7 cellular contexts compared by ENCODE assay signal in the genomic region with DNA sequence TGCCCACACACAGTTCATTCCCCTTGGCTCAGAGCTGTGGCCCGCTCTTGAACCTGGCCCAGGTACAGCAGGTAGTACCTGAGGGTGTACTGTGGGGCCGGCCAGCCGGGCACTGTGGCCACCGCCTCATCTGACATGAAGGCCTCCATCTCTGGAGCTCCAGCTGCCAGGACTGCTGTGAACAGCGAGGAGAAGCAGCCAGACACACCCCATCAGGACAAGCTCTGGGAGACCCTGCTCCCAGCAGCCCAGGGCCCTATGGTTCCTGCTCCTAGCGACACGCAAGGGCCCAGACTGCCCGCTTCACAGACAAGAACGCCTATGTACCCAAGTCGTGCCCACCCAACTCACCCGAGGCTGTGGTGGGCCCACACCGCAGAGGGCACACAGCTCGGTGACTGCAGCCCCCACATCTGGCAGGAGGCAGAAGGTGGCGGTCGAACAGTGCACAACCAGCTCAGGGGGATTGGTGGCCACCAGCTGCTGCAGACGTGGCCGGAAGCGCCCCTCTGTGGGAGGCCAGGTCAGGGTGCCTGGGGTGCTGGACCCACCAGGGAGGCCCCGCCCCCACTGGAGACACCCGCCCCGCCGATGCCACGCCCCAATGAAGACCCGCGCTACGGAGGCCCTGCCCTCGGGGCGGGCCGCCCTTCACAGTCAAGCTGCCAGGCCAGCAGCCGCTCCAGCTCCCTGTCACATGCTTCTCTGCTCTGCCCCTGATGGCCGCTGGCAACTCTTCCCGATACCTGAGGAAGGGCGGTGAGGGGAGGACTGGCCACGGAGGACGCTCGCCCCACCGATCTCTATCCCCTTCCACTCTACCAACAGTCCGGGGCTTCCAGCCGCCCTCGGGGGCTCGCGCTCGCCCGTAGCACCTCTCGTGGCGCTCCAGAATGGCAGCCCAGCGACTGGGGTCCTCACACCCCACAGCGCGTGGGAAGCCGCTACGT. TPM values are rescaled to one million over a fixed set of nuclear protein-coding genes. Genes with fewer than 3 reads are reported as not detected.
DNase-seq lines count a peak whose midpoint lies in the region; ATAC-seq, FAIRE-seq and TF ChIP-seq lines count a peak whose summit lies in the region.

No MANE protein-coding gene starts in this region.

- peaks cover 15% of the 10 kb centered on the region for H3K36me3 Mint-ChIP-seq in T-helper 2 cell treated with Interferon-gamma antibody and Interleukin-4, amounts not matched to agents 5 μg/mL and 100 μg/mL, for 36 hours (ENCODE audit: low read depth)

- H3K27me3 ChIP-seq in HepG2 (ENCODE audit: control insufficient read depth in 1 of 2, insufficient read depth in 2 of 2, low read length in 2 of 2): no peaks in the 10 kb centered on the region; a peak in 1 of 5 replicates

- no peak overlapping the region for H2AFZ ChIP-seq in HepG2 (ENCODE audit: low read length)

- WGBS in HepG2 (ENCODE audit: low lambda C conversion rate): 0% methylated on average over 1 of the region's 51 CpGs

- H3K36me3 ChIP-seq in HepG2 (replicated peaks in 1 of 2; ENCODE audit: control insufficient read depth in 1 of 2, insufficient read depth in 2 of 2, low read length in 2 of 2): peaks cover 8 to 14% of the 10 kb centered on the region in 2 experiments; a peak in 4 of 5 replicates

- peak overlapping the region; percentile 99 for H3K4me2 ChIP-seq in HepG2 (ENCODE audit: low read depth, low read length)

- H3K27me3 Mint-ChIP-seq in T-helper 2 cell treated with Interferon-gamma antibody and Interleukin-4, amounts not matched to agents 5 μg/mL and 100 μg/mL, for 36 hours (ENCODE audit: low read depth): peaks cover 4% of the 10 kb centered on the region

- H3K27ac Mint-ChIP-seq in T-helper 2 cell treated with Interferon-gamma antibody and Interleukin-4, amounts not matched to agents 5 μg/mL and 100 μg/mL, for 36 hours: no peak overlapping the region

- H3K4me1 Mint-ChIP-seq in T-helper 2 cell treated with Interferon-gamma antibody and Interleukin-4, amounts not matched to agents 5 μg/mL and 100 μg/mL, for 36 hours (ENCODE audit: low read depth): peaks cover 12% of the 10 kb centered on the region

- TF ChIP-seq EP300 in HepG2 (IDR thresholded peaks at IDR 0.05; ENCODE audit: low read depth in 2 of 2, low read length in 2 of 2) (no peak), HepG2 (CRISPR knock-in tag; IDR thresholded peaks at IDR 0.05; ENCODE audit: borderline replicate concordance) (no peak)

- peak; percentile 45; the same call in 1 of the 2 replicates for TF ChIP-seq CTCF in HepG2 (CRISPR knock-in tag; IDR thresholded peaks at IDR 0.05)

- CTCF ChIA-PET in HepG2 (lab: Yijun Ruan, JAX; ENCODE audit: low intra/inter-chr PET ratio, low total read pairs): no interaction called here

- no peak; the same call in 1 of the 2 replicates for TF ChIP-seq RAD21 in HepG2 (CRISPR knock-in tag; IDR thresholded peaks at IDR 0.05)

- ATAC-seq in HepG2: peak; percentile 60
- ATAC-seq in HG02973 (IDR thresholded peaks at IDR 0.05; ENCODE audit: unreplicated experiment): no peak

- H3K9me3 Mint-ChIP-seq in T-helper 2 cell treated with Interferon-gamma antibody and Interleukin-4, amounts not matched to agents 5 μg/mL and 100 μg/mL, for 36 hours: no peaks in the 10 kb centered on the region

- peak overlapping the region; percentile 80 for H3K4me3 Mint-ChIP-seq in T-helper 2 cell treated with Interferon-gamma antibody and Interleukin-4, amounts not matched to agents 5 μg/mL and 100 μg/mL, for 36 hours

- intact Hi-C loops in HepG2 (cut with micrococcal nuclease; ENCODE audit: unreplicated experiment): no loop called here

- no peak for TF ChIP-seq POLR2A in GM12891 (IDR thresholded peaks at IDR 0.05; ENCODE audit: low read depth, low read length)
- TF ChIP-seq POLR2A in HepG2 (IDR thresholded peaks at IDR 0.05; ENCODE audit: insufficient read depth in 1 of 2, low read depth in 2 of 2, low read length in 2 of 2): peak; percentile 32 to 76; a peak in 2 of 4 replicates

- peak overlapping the region; percentile 80 for H3K27ac ChIP-seq in HepG2 (ENCODE audit: extremely low read length, insufficient read depth, low read length)

- peaks cover 47% of the 10 kb centered on the region for H3K4me1 ChIP-seq in HepG2 (ENCODE audit: insufficient read depth, low read length)

- H3K9ac ChIP-seq in HepG2 (ENCODE audit: insufficient read depth, low read depth, low read length): peak overlapping the region; percentile 75

- peak overlapping the region; percentile 55 to 85 (median 61); a peak in 5 of 6 replicates for H3K4me3 ChIP-seq in HepG2 (replicated peaks in 1 of 3; ENCODE audit: insufficient read depth in 1 of 3, low read depth in 2 of 3, low read length in 3 of 3)

- FAIRE-seq in GM12891 (lab: Jason Lieb, UNC): peak; percentile 72
- FAIRE-seq in HepG2 (lab: Jason Lieb, UNC): no peak

- TSS peak; percentile 67 for BruUV-seq in HepG2 (replicated peaks; lab: Mats Ljungman, UMichigan)

- POLR2A ChIA-PET in HepG2 (lab: Yijun Ruan, JAX): interaction anchor here (0.5 to 4.4 kb wide), 12 partner anchors 10 to 624 kb away, joined by 3 to 34 read pairs (median 5); partner anchors contain the start of genes ANTKMT, METTL26, RHOT2 and WDR24

- in situ Hi-C loops in HepG2 (cut with HindIII; ENCODE audit: extremely low pct_ligation_motif_present, low pct_unique_long_range_greater_than_20kb): no loop called here

- 0 out of 2 replicates have a peak, but pooled peaks cover 3% of the 10 kb centered on the region for H4K20me1 ChIP-seq in HepG2 (ENCODE audit: insufficient read depth, low read length)

- DNase-seq in GM12891 (ENCODE audit: insufficient read length, low spot score) (no peak), MV-4-11 (lab: John Stamatoyannopoulos, UW) (peak; percentile 45), dedifferentiated amniotic fluid mesenchymal stem cell (ENCODE audit: extremely low spot score) (peak; percentile 28), HepG2 (ENCODE audit: low spot score) (peak; percentile 74)
- DNase-seq in T-helper 2 cell treated with Interferon-gamma antibody and Interleukin-4, amounts not matched to agents 5 μg/mL and 100 μg/mL, for 36 hours (ENCODE audit: low spot score): peak; percentile 38
- DNase-seq in stimulated activated CD4-positive, alpha-beta T cell treated with anti-CD3 and anti-CD28 coated beads, Interleukin-4, amount 100 ng/mL, for 1 hour: peak; percentile 51

- peaks cover 16% of the 10 kb centered on the region for H3K79me2 ChIP-seq in HepG2 (ENCODE audit: insufficient read depth, low read length)

- no peaks in the 10 kb centered on the region for H3K9me3 ChIP-seq in HepG2 (ENCODE audit: low read length)

RNA-seq across cellular contexts. Expression of gene STUB1, which starts 1.1 kb away (rescaled TPM):
- polyA plus RNA-seq in GM12891 (2012; ENCODE audit: low read depth, missing spikeins): 45.0 TPM
- total RNA-seq in HepG2 (2016; rRNA removed; fragmentation: Illumina TruSeq; extraction: Trizol): 78.2 and 79.9 TPM in 2 replicates
- 125 and 168 TPM in 2 replicates for total RNA-seq in HepG2 (2016; cell fraction: cytosol; rRNA removed; fragmentation: Illumina TruSeq; extraction: Trizol; ENCODE audit: low read depth)
- 64.5 and 82.1 TPM in 2 replicates for total RNA-seq in HepG2 (2016; cell fraction: insoluble cytoplasmic fraction; rRNA removed; fragmentation: Illumina TruSeq; extraction: Trizol)
- 131 and 166 TPM in 2 replicates for total RNA-seq in HepG2 (2016; cell fraction: membrane; rRNA removed; fragmentation: Illumina TruSeq; extraction: Trizol)
- total RNA-seq in HepG2 (2016; cell fraction: nucleus; rRNA removed; fragmentation: Illumina TruSeq; extraction: Trizol): 43.4 and 46.1 TPM in 2 replicates
- polyA plus RNA-seq in HepG2 (2011; rRNA removed): 52.9 and 59.6 TPM in 2 replicates
- 46.6 and 58.6 TPM in 2 replicates for polyA plus RNA-seq in HepG2 (2011; cell fraction: cytosol; rRNA removed)
- 79.7 and 81.3 TPM in 2 replicates for polyA plus RNA-seq in HepG2 (2011; cell fraction: nucleus; rRNA removed)
- polyA plus RNA-seq in HepG2 (2012): 27.7 and 37.3 TPM in 2 replicates
- polyA plus RNA-seq in HepG2 (2016; cell fraction: cytosol; fragmentation: Illumina TruSeq; extraction: Trizol; ENCODE audit: low read depth): 114 and 130 TPM in 2 replicates
- 75.6 and 85.1 TPM in 2 replicates for polyA plus RNA-seq in HepG2 (2016; cell fraction: insoluble cytoplasmic fraction; fragmentation: Illumina TruSeq; extraction: Trizol; ENCODE audit: low read depth)
- polyA plus RNA-seq in HepG2 (2016; cell fraction: membrane; fragmentation: Illumina TruSeq; extraction: Trizol; ENCODE audit: low read depth): 124 and 138 TPM in 2 replicates
- 73.2 and 92.9 TPM in 2 replicates for polyA plus RNA-seq in HepG2 (2016; cell fraction: nucleus; fragmentation: Illumina TruSeq; extraction: Trizol; ENCODE audit: insufficient read depth, low read depth)
- polyA minus RNA-seq in HepG2 (2011; rRNA and poly(A)+ RNA removed; ENCODE audit: low replicate concordance): 32.3 and 38.9 TPM in 2 replicates
- polyA minus RNA-seq in HepG2 (2011; cell fraction: cytosol; rRNA and poly(A)+ RNA removed): 6.7 and 10.7 TPM in 2 replicates
- polyA minus RNA-seq in HepG2 (2011; cell fraction: nucleus; rRNA and poly(A)+ RNA removed): 18.6 and 20.1 TPM in 2 replicates

RNA-seq across cellular contexts. Expression of gene RHBDL1, which starts 3.7 kb away (rescaled TPM):
- polyA plus RNA-seq in GM12891 (2012; ENCODE audit: low read depth, missing spikeins): 1.8 TPM
- total RNA-seq in HepG2 (2016; rRNA removed; fragmentation: Illumina TruSeq; extraction: Trizol): 0.87 and 1.8 TPM in 2 replicates
- 0.79 and 0.81 TPM in 2 replicates for total RNA-seq in HepG2 (2016; cell fraction: cytosol; rRNA removed; fragmentation: Illumina TruSeq; extraction: Trizol; ENCODE audit: low read depth)
- total RNA-seq in HepG2 (2016; cell fraction: insoluble cytoplasmic fraction; rRNA removed; fragmentation: Illumina TruSeq; extraction: Trizol): 0.74 and 2.3 TPM in 2 replicates
- 0.45 and 1.1 TPM in 2 replicates for total RNA-seq in HepG2 (2016; cell fraction: membrane; rRNA removed; fragmentation: Illumina TruSeq; extraction: Trizol)
- 2.0 and 3.2 TPM in 2 replicates for total RNA-seq in HepG2 (2016; cell fraction: nucleus; rRNA removed; fragmentation: Illumina TruSeq; extraction: Trizol)
- polyA plus RNA-seq in HepG2 (2011; rRNA removed): 3.8 and 5.3 TPM in 2 replicates
- polyA plus RNA-seq in HepG2 (2011; cell fraction: cytosol; rRNA removed): 1.8 and 3.5 TPM in 2 replicates
- 77.4 and 90.6 TPM in 2 replicates for polyA plus RNA-seq in HepG2 (2011; cell fraction: nucleus; rRNA removed)
- polyA plus RNA-seq in HepG2 (2012): 1.8 and 3.6 TPM in 2 replicates
- polyA plus RNA-seq in HepG2 (2016; cell fraction: cytosol; fragmentation: Illumina TruSeq; extraction: Trizol; ENCODE audit: low read depth): 0.59 and 0.78 TPM in 2 replicates
- 0.68 and 0.70 TPM in 2 replicates for polyA plus RNA-seq in HepG2 (2016; cell fraction: insoluble cytoplasmic fraction; fragmentation: Illumina TruSeq; extraction: Trizol; ENCODE audit: low read depth)
- polyA plus RNA-seq in HepG2 (2016; cell fraction: membrane; fragmentation: Illumina TruSeq; extraction: Trizol; ENCODE audit: low read depth): 0.38 and 0.56 TPM in 2 replicates
- polyA plus RNA-seq in HepG2 (2016; cell fraction: nucleus; fragmentation: Illumina TruSeq; extraction: Trizol; ENCODE audit: insufficient read depth, low read depth): 6.7 and 9.7 TPM in 2 replicates
- 1.4 and 3.1 TPM in 2 replicates for polyA minus RNA-seq in HepG2 (2011; rRNA and poly(A)+ RNA removed; ENCODE audit: low replicate concordance)
- 0.70 and 0.99 TPM in 2 replicates for polyA minus RNA-seq in HepG2 (2011; cell fraction: cytosol; rRNA and poly(A)+ RNA removed)
- polyA minus RNA-seq in HepG2 (2011; cell fraction: nucleus; rRNA and poly(A)+ RNA removed): 3.9 and 4.6 TPM in 2 replicates

RNA-seq across cellular contexts. Expression of gene JMJD8, which starts 5.0 kb away (rescaled TPM):
- polyA plus RNA-seq in GM12891 (2012; ENCODE audit: low read depth, missing spikeins): 20.6 TPM
- total RNA-seq in HepG2 (2016; rRNA removed; fragmentation: Illumina TruSeq; extraction: Trizol): 0.55 and 2.6 TPM in 2 replicates
- total RNA-seq in HepG2 (2016; cell fraction: cytosol; rRNA removed; fragmentation: Illumina TruSeq; extraction: Trizol; ENCODE audit: low read depth): 0.40 and 0.88 TPM in 2 replicates
- total RNA-seq in HepG2 (2016; cell fraction: insoluble cytoplasmic fraction; rRNA removed; fragmentation: Illumina TruSeq; extraction: Trizol): 0.77 and 3.8 TPM in 2 replicates
- 1.2 and 1.4 TPM in 2 replicates for total RNA-seq in HepG2 (2016; cell fraction: membrane; rRNA removed; fragmentation: Illumina TruSeq; extraction: Trizol)
- total RNA-seq in HepG2 (2016; cell fraction: nucleus; rRNA removed; fragmentation: Illumina TruSeq; extraction: Trizol): 5.1 and 7.1 TPM in 2 replicates
- 11.8 and 17.3 TPM in 2 replicates for polyA plus RNA-seq in HepG2 (2011; rRNA removed)
- 4.0 and 8.1 TPM in 2 replicates for polyA plus RNA-seq in HepG2 (2011; cell fraction: cytosol; rRNA removed)
- 157 and 173 TPM in 2 replicates for polyA plus RNA-seq in HepG2 (2011; cell fraction: nucleus; rRNA removed)
- polyA plus RNA-seq in HepG2 (2012): 6.9 and 9.3 TPM in 2 replicates
- 0.87 and 1.2 TPM in 2 replicates for polyA plus RNA-seq in HepG2 (2016; cell fraction: cytosol; fragmentation: Illumina TruSeq; extraction: Trizol; ENCODE audit: low read depth)
- 1.8 and 2.0 TPM in 2 replicates for polyA plus RNA-seq in HepG2 (2016; cell fraction: insoluble cytoplasmic fraction; fragmentation: Illumina TruSeq; extraction: Trizol; ENCODE audit: low read depth)
- polyA plus RNA-seq in HepG2 (2016; cell fraction: membrane; fragmentation: Illumina TruSeq; extraction: Trizol; ENCODE audit: low read depth): 1.7 TPM in 2 replicates
- 33.6 and 33.9 TPM in 2 replicates for polyA plus RNA-seq in HepG2 (2016; cell fraction: nucleus; fragmentation: Illumina TruSeq; extraction: Trizol; ENCODE audit: insufficient read depth, low read depth)
- 2.1 and 48.1 TPM in 2 replicates for polyA minus RNA-seq in HepG2 (2011; rRNA and poly(A)+ RNA removed; ENCODE audit: low replicate concordance)
- 1.9 and 3.5 TPM in 2 replicates for polyA minus RNA-seq in HepG2 (2011; cell fraction: cytosol; rRNA and poly(A)+ RNA removed)
- polyA minus RNA-seq in HepG2 (2011; cell fraction: nucleus; rRNA and poly(A)+ RNA removed): 6.3 and 7.6 TPM in 2 replicates

RNA-seq across cellular contexts. Expression of gene WDR24, which starts 11.1 kb away (rescaled TPM):
- polyA plus RNA-seq in GM12891 (2012; ENCODE audit: low read depth, missing spikeins): 9.7 TPM
- total RNA-seq in HepG2 (2016; rRNA removed; fragmentation: Illumina TruSeq; extraction: Trizol): 1.4 and 3.8 TPM in 2 replicates
- total RNA-seq in HepG2 (2016; cell fraction: cytosol; rRNA removed; fragmentation: Illumina TruSeq; extraction: Trizol; ENCODE audit: low read depth): 0.35 and 0.40 TPM in 2 replicates
- total RNA-seq in HepG2 (2016; cell fraction: insoluble cytoplasmic fraction; rRNA removed; fragmentation: Illumina TruSeq; extraction: Trizol): 1.2 and 4.3 TPM in 2 replicates
- 0.83 and 1.7 TPM in 2 replicates for total RNA-seq in HepG2 (2016; cell fraction: membrane; rRNA removed; fragmentation: Illumina TruSeq; extraction: Trizol)
- total RNA-seq in HepG2 (2016; cell fraction: nucleus; rRNA removed; fragmentation: Illumina TruSeq; extraction: Trizol): 6.4 and 7.9 TPM in 2 replicates
- 4.5 and 8.3 TPM in 2 replicates for polyA plus RNA-seq in HepG2 (2011; rRNA removed)
- 1.3 and 1.9 TPM in 2 replicates for polyA plus RNA-seq in HepG2 (2011; cell fraction: cytosol; rRNA removed)
- 117 and 130 TPM in 2 replicates for polyA plus RNA-seq in HepG2 (2011; cell fraction: nucleus; rRNA removed)
- polyA plus RNA-seq in HepG2 (2012): 4.1 and 6.2 TPM in 2 replicates
- 0.34 and 0.43 TPM in 2 replicates for polyA plus RNA-seq in HepG2 (2016; cell fraction: cytosol; fragmentation: Illumina TruSeq; extraction: Trizol; ENCODE audit: low read depth)
- polyA plus RNA-seq in HepG2 (2016; cell fraction: insoluble cytoplasmic fraction; fragmentation: Illumina TruSeq; extraction: Trizol; ENCODE audit: low read depth): 0.93 and 2.0 TPM in 2 replicates
- polyA plus RNA-seq in HepG2 (2016; cell fraction: membrane; fragmentation: Illumina TruSeq; extraction: Trizol; ENCODE audit: low read depth): 0.53 and 0.66 TPM in 2 replicates
- polyA plus RNA-seq in HepG2 (2016; cell fraction: nucleus; fragmentation: Illumina TruSeq; extraction: Trizol; ENCODE audit: insufficient read depth, low read depth): 17.5 and 18.7 TPM in 2 replicates
- 9.5 and 10.1 TPM in 2 replicates for polyA minus RNA-seq in HepG2 (2011; rRNA and poly(A)+ RNA removed; ENCODE audit: low replicate concordance)
- polyA minus RNA-seq in HepG2 (2011; cell fraction: cytosol; rRNA and poly(A)+ RNA removed): 1.4 and 1.5 TPM in 2 replicates
- polyA minus RNA-seq in HepG2 (2011; cell fraction: nucleus; rRNA and poly(A)+ RNA removed): 13.9 and 15.6 TPM in 2 replicates

RNA-seq across cellular contexts. Expression of gene RHOT2, which starts 11.2 kb away (rescaled TPM):
- 73.5 TPM for polyA plus RNA-seq in GM12891 (2012; ENCODE audit: low read depth, missing spikeins)
- total RNA-seq in HepG2 (2016; rRNA removed; fragmentation: Illumina TruSeq; extraction: Trizol): 34.1 and 63.6 TPM in 2 replicates
- total RNA-seq in HepG2 (2016; cell fraction: cytosol; rRNA removed; fragmentation: Illumina TruSeq; extraction: Trizol; ENCODE audit: low read depth): 17.1 and 18.2 TPM in 2 replicates
- total RNA-seq in HepG2 (2016; cell fraction: insoluble cytoplasmic fraction; rRNA removed; fragmentation: Illumina TruSeq; extraction: Trizol): 29.4 and 68.9 TPM in 2 replicates
- total RNA-seq in HepG2 (2016; cell fraction: membrane; rRNA removed; fragmentation: Illumina TruSeq; extraction: Trizol): 23.2 and 28.4 TPM in 2 replicates
- total RNA-seq in HepG2 (2016; cell fraction: nucleus; rRNA removed; fragmentation: Illumina TruSeq; extraction: Trizol): 78.3 and 79.1 TPM in 2 replicates
- polyA plus RNA-seq in HepG2 (2011; rRNA removed): 76.9 and 104 TPM in 2 replicates
- polyA plus RNA-seq in HepG2 (2011; cell fraction: cytosol; rRNA removed): 24.1 and 52.3 TPM in 2 replicates
- polyA plus RNA-seq in HepG2 (2011; cell fraction: nucleus; rRNA removed): 959 and 1,318 TPM in 2 replicates
- polyA plus RNA-seq in HepG2 (2012): 36.6 and 59.1 TPM in 2 replicates
- polyA plus RNA-seq in HepG2 (2016; cell fraction: cytosol; fragmentation: Illumina TruSeq; extraction: Trizol; ENCODE audit: low read depth): 14.1 and 16.7 TPM in 2 replicates
- 34.3 and 41.8 TPM in 2 replicates for polyA plus RNA-seq in HepG2 (2016; cell fraction: insoluble cytoplasmic fraction; fragmentation: Illumina TruSeq; extraction: Trizol; ENCODE audit: low read depth)
- polyA plus RNA-seq in HepG2 (2016; cell fraction: membrane; fragmentation: Illumina TruSeq; extraction: Trizol; ENCODE audit: low read depth): 19.1 and 22.6 TPM in 2 replicates
- 215 and 253 TPM in 2 replicates for polyA plus RNA-seq in HepG2 (2016; cell fraction: nucleus; fragmentation: Illumina TruSeq; extraction: Trizol; ENCODE audit: insufficient read depth, low read depth)
- 36.6 and 76.1 TPM in 2 replicates for polyA minus RNA-seq in HepG2 (2011; rRNA and poly(A)+ RNA removed; ENCODE audit: low replicate concordance)
- 23.0 and 32.0 TPM in 2 replicates for polyA minus RNA-seq in HepG2 (2011; cell fraction: cytosol; rRNA and poly(A)+ RNA removed)
- 71.6 and 76.3 TPM in 2 replicates for polyA minus RNA-seq in HepG2 (2011; cell fraction: nucleus; rRNA and poly(A)+ RNA removed)
